Comparison of ENCODE assay signal across 21 cellular contexts in genomic region chr1:63679076-63679475, GRCh38.
DNase-seq lines count a peak whose midpoint lies in the region; ATAC-seq, FAIRE-seq and TF ChIP-seq lines count a peak whose summit lies in the region.
"Had no signal": no experiment of that assay in that cellular context is flagged by ENCODE, and none has a peak within 500 bp of the region (broad histone marks: within the 10 kb centered on the region; RNA-seq: fewer than 3 reads in every experiment).

No MANE protein-coding gene starts in this region.

- H3K79me2 ChIP-seq in astrocyte (ENCODE audit: insufficient read depth, low read length): no peaks in the 10 kb centered on the region

- H3K27ac ChIP-seq in IMR-90 (ENCODE audit: insufficient read depth, low read length) (no peak overlapping the region), astrocyte (ENCODE audit: low read depth, low read length) (no peak overlapping the region)
- H3K27ac ChIP-seq: RWPE1 had no signal

- no peak overlapping the region for H3K18ac ChIP-seq in IMR-90 (ENCODE audit: low read depth, low read length)

- no peak overlapping the region for H3K4me3 Mint-ChIP-seq in astrocyte (ENCODE audit: unreplicated experiment)
- H3K4me3 Mint-ChIP-seq: CD8-positive, alpha-beta memory T cell; GM23338 had no signal

- no peaks in the 10 kb centered on the region for H3K79me1 ChIP-seq in IMR-90 (ENCODE audit: low read depth in 1 of 2, low read length in 2 of 2)

- no peak for TF ChIP-seq RAD21 in IMR-90 (IDR thresholded peaks at IDR 0.05; ENCODE audit: low read length)

- H3K14ac ChIP-seq in IMR-90 (replicated peaks; ENCODE audit: low read depth, low read length): no peak overlapping the region

- BruUV-seq in IMR-90 (replicated peaks; lab: Mats Ljungman, UMichigan): no TSS peak

- no peak for ATAC-seq in IMR-90 (ENCODE audit: low read depth)
- ATAC-seq: GM23338 had no signal

- intact Hi-C loops in IMR-90 (cut with micrococcal nuclease): no loop called here

- no peak for TF ChIP-seq POLR2A in IMR-90 (IDR thresholded peaks at IDR 0.05; ENCODE audit: low read depth, low read length)

- H3K4me1 ChIP-seq in IMR-90 (ENCODE audit: control insufficient read depth, insufficient read depth, low read length): no peaks in the 10 kb centered on the region
- H3K4me1 ChIP-seq in astrocyte (ENCODE audit: insufficient read depth, low read length): no peaks in the 10 kb centered on the region

- no peak overlapping the region for H2BK5ac ChIP-seq in IMR-90 (ENCODE audit: low read depth, low read length, poor library complexity, severe bottlenecking)

- no peak overlapping the region for H3K56ac ChIP-seq in IMR-90 (ENCODE audit: extremely low read depth, insufficient read depth, low read length)

- peaks cover 4% of the 10 kb centered on the region; the same call in 1 of the 2 replicates for H3K9me3 ChIP-seq in IMR-90 (ENCODE audit: control insufficient read depth, insufficient read depth, low read length)
- H3K9me3 ChIP-seq in astrocyte (ENCODE audit: insufficient read depth, low read depth, low read length): peaks cover 12% of the 10 kb centered on the region

- FAIRE-seq in astrocyte (lab: Jason Lieb, UNC): no peak
- FAIRE-seq: A204.1, G401.6 had no signal

- peaks cover 10% of the 10 kb centered on the region for H3K27me3 Mint-ChIP-seq in astrocyte (ENCODE audit: low read depth, unreplicated experiment)

- H3K27ac Mint-ChIP-seq in astrocyte (ENCODE audit: unreplicated experiment): peak overlapping the region; percentile 22
- H3K27ac Mint-ChIP-seq: GM23338 had no signal

- TF ChIP-seq CTCF in AG10803 (conservative IDR thresholded peaks at IDR 0.05; ENCODE audit: low read length) (no peak), IMR-90 (conservative IDR thresholded peaks at IDR 0.05; ENCODE audit: low read depth, low read length) (no peak), astrocyte (IDR thresholded peaks at IDR 0.05; ENCODE audit: insufficient read depth, low read depth, low read length) (no peak), GM10248 (IDR thresholded peaks at IDR 0.05; ENCODE audit: control extremely low read depth, extremely low read depth, low read depth, missing control alignments) (no peak)

- peak; percentile 22 for DNase-seq in AG10803 (ENCODE audit: low read depth)
- DNase-seq in IMR-90: peak; percentile 48
- DNase-seq in astrocyte (ENCODE audit: low read depth): peak; percentile 66
- peak; percentile 46 for DNase-seq in kidney tubule cell (ENCODE audit: low spot score)
- no peak for DNase-seq in GM10248 (ENCODE audit: extremely low spot score)
- no peak for DNase-seq in iPS-NIHi7 (ENCODE audit: extremely low spot score)
- no peak for DNase-seq in NCI-H446 (lab: John Stamatoyannopoulos, UW)
- no peak for DNase-seq in HEK293T (ENCODE audit: extremely low spot score)
- DNase-seq: C1 segment of cervical spinal cord; CD8-positive, alpha-beta memory T cell; DMS79; HCEC 1CT; NCI-H1105; NCI-H2081; NCI-H510A; NCI-H748 treated with DMSO at 0.1 percent for 48 hours; OCI-M1 had no signal

- peaks cover 49% of the 10 kb centered on the region for H3K9me3 Mint-ChIP-seq in astrocyte (ENCODE audit: unreplicated experiment)

- H3K9ac ChIP-seq in IMR-90 (ENCODE audit: low read depth, low read length) (no peak overlapping the region), astrocyte (ENCODE audit: low read length) (no peak overlapping the region)

- no peak overlapping the region for H4K8ac ChIP-seq in IMR-90 (ENCODE audit: low read depth in 2 of 2, low read length in 2 of 2)

- H4K91ac ChIP-seq in IMR-90 (ENCODE audit: insufficient read depth, low read depth, low read length): no peak overlapping the region

- no CpG with 5 or more reads among the region's 2 CpGs for WGBS in IMR-90 (ENCODE audit: extremely low coverage in 2 of 2, insufficient read length in 1 of 2), 2 experiments

- H2BK120ac ChIP-seq in IMR-90 (ENCODE audit: low read depth, low read length): no peak overlapping the region

- H3K4me2 ChIP-seq in IMR-90 (ENCODE audit: low read depth, low read length): no peak overlapping the region
- H3K4me2 ChIP-seq in astrocyte (ENCODE audit: low read length): no peak overlapping the region
- H3K4me2 ChIP-seq: GM23338 had no signal

- no peak overlapping the region for H2AK5ac ChIP-seq in IMR-90 (ENCODE audit: low read depth, low read length)

- 0 out of 2 replicates have a peak, but pooled peaks cover 3% of the 10 kb centered on the region for H3K9me1 ChIP-seq in IMR-90 (ENCODE audit: insufficient read depth, low read length)

- no peak overlapping the region for H2AFZ ChIP-seq in IMR-90 (replicated peaks; ENCODE audit: low read length, poor library complexity)
- no peak overlapping the region for H2AFZ ChIP-seq in astrocyte (ENCODE audit: low read depth, low read length)
- H2AFZ ChIP-seq: GM23338 had no signal

- H3K36me3 ChIP-seq in IMR-90 (ENCODE audit: control insufficient read depth, insufficient read depth, low read length) (no peaks in the 10 kb centered on the region), astrocyte (ENCODE audit: insufficient read depth, low read length) (no peaks in the 10 kb centered on the region)

- dilution Hi-C loops in IMR-90 (cut with HindIII; ENCODE audit: low sequenced_read_pairs, unreplicated experiment): no loop called here

- no peak overlapping the region for H2AK9ac ChIP-seq in IMR-90 (replicated peaks; ENCODE audit: low read depth, low read length, poor library complexity)

- no peaks in the 10 kb centered on the region for H4K20me1 ChIP-seq in IMR-90 (ENCODE audit: insufficient read depth, low read length)
- H4K20me1 ChIP-seq in astrocyte (ENCODE audit: insufficient read depth, low read length): no peaks in the 10 kb centered on the region

- H3K36me3 Mint-ChIP-seq in astrocyte (ENCODE audit: low read depth, unreplicated experiment): peaks cover 8% of the 10 kb centered on the region
- H3K36me3 Mint-ChIP-seq: CD8-positive, alpha-beta memory T cell had no signal

- H2BK20ac ChIP-seq in IMR-90 (ENCODE audit: low read depth, low read length): no peak overlapping the region

- in situ Hi-C loops in IMR-90 (cut with MboI; ENCODE audit: low sequenced_read_pairs): loop anchor here (5.0 to 10.0 kb wide), 3 partner anchors 236 to 563 kb away; no protein-coding TSS in a partner anchor

- H3K27me3 ChIP-seq in IMR-90 (ENCODE audit: control insufficient read depth, insufficient read depth, low read length) (0 out of 2 replicates have a peak, but pooled peaks cover 6% of the 10 kb centered on the region), astrocyte (ENCODE audit: insufficient read depth, low read length) (peaks cover 4% of the 10 kb centered on the region)

- H4K5ac ChIP-seq in IMR-90 (ENCODE audit: low read depth, low read length): no peak overlapping the region

- H3K4ac ChIP-seq in IMR-90 (ENCODE audit: low read depth, low read length): no peak overlapping the region

- H3K23ac ChIP-seq in IMR-90 (ENCODE audit: low read depth, low read length): no peak overlapping the region

- H2BK15ac ChIP-seq in IMR-90 (ENCODE audit: low read depth, low read length): no peak overlapping the region

- CTCF ChIA-PET in IMR-90 (lab: Yijun Ruan, JAX): no interaction called here
- CTCF ChIA-PET in GM10248 (lab: Yijun Ruan, JAX): interaction anchor here (1.2 kb wide), 1 partner anchor 13 kb away, joined by 3 read pairs; no protein-coding TSS in a partner anchor
- CTCF ChIA-PET in HEK293T (lab: Yijun Ruan, JAX): no interaction called here

- H3K4me3 ChIP-seq in AG10803 (ENCODE audit: low read length) (no peak overlapping the region), IMR-90 (ENCODE audit: insufficient read depth, low read depth, low read length) (no peak overlapping the region), astrocyte (ENCODE audit: insufficient read depth, low read depth, low read length) (no peak overlapping the region)
- H3K4me3 ChIP-seq: GM23338 had no signal

- H3K4me1 Mint-ChIP-seq in astrocyte (ENCODE audit: low read depth, unreplicated experiment): peaks cover 5% of the 10 kb centered on the region
- H3K4me1 Mint-ChIP-seq: CD8-positive, alpha-beta memory T cell had no signal

- POLR2A ChIA-PET in IMR-90 (lab: Charles Lee; ENCODE audit: unreplicated experiment): no interaction called here
- POLR2A ChIA-PET in GM10248 (lab: Yijun Ruan, JAX): no interaction called here
- POLR2A ChIA-PET in HEK293T (lab: Yijun Ruan, JAX): no interaction called here

TF ChIP-seq in IMR-90, 13 proteins besides CTCF, POLR2A, EP300 and RAD21 (continues in another document):
- TF ChIP-seq CEBPB (IDR thresholded peaks at IDR 0.05; ENCODE audit: low read depth, low read length) (no peak), ELK1 (IDR thresholded peaks at IDR 0.05; ENCODE audit: borderline replicate concordance, low read depth, low read length) (no peak)

TF ChIP-seq in HEK293T, 16 proteins besides CTCF, POLR2A, EP300 and RAD21:
- TF ChIP-seq SUZ12 (IDR thresholded peaks at IDR 0.05) (no peak), LEF1 (IDR thresholded peaks at IDR 0.05; ENCODE audit: borderline replicate concordance) (no peak), CTBP1 (IDR thresholded peaks at IDR 0.05; ENCODE audit: borderline replicate concordance) (no peak), TARDBP (IDR thresholded peaks at IDR 0.05) (no peak), ELF4 (IDR thresholded peaks at IDR 0.05) (no peak), FOXA1 (IDR thresholded peaks at IDR 0.05) (no peak), L3MBTL2 (conservative IDR thresholded peaks at IDR 0.05) (no peak)

Comparison
In these comparisons a context has a peak if more than half of its experiments do, and no peak if none do; other contexts are left out.
1. DNase-seq: peak in AG10803 (single experiment), IMR-90 (single experiment), astrocyte (single experiment) and kidney tubule cell (single experiment); none in GM10248 (single experiment), iPS-NIHi7 (single experiment), NCI-H446 (0 of 2) and HEK293T (single experiment).